In the genomic region with DNA sequence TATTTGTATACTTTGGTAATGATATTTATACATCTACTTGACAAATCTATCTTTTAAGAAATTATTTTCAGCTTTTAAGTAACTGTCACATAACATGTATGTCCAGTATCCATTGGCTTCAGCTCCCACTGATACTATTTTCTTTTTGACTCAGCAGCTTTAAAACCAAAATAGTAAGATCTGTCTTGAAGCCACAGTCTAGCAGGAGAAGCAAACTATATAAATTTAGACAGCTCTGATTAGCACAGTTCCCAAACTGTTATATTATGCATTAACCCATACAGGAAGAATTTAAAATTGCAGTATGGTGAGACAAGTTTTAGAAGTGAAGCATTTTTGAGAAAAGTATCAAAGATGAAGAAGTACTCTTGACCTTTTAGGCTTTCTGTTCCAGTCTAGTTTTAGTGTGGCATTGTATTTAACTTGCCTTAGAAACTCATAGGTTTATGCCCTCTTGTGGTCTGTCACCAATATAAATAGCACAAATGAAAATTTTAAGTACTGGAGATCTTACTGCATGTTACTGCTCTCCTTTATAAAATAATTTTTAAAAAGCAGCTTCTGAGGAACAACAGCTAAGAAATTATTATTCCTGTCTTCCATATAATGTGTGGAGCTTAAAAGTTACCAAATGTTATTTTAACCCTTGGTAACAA, we compare ENCODE assay signal across 9 cellular contexts. TPM values are rescaled to one million over a fixed set of nuclear protein-coding genes. Genes with fewer than 3 reads are reported as not detected.
DNase-seq lines count a peak whose midpoint lies in the region; ATAC-seq and TF ChIP-seq lines count a peak whose summit lies in the region.
"Had no signal": no experiment of that assay in that cellular context is flagged by ENCODE, and none has a peak within 500 bp of the region (broad histone marks: within the 10 kb centered on the region; RNA-seq: fewer than 3 reads in every experiment).

No MANE protein-coding gene starts in this region.

- no peaks in the 10 kb centered on the region for H3K27me3 Mint-ChIP-seq in CD8-positive, alpha-beta T cell (ENCODE audit: low read depth)

- H3K9ac ChIP-seq in GM23248 (no peak overlapping the region), SU-DHL-6 (ENCODE audit: low read length) (peak overlapping the region; percentile 3; the same call in 1 of the 2 replicates)

- H3K27ac Mint-ChIP-seq in CD8-positive, alpha-beta T cell: peak overlapping the region; percentile 72

- DNase-seq in CD8-positive, alpha-beta T cell: no peak
- peak; percentile 48 for DNase-seq in GM23248
- DNase-seq in right lobe of liver: no peak
- DNase-seq in NCI-H146 treated with DMSO at 0.1 percent for 48 hours (lab: John Stamatoyannopoulos, UW; ENCODE audit: unreplicated experiment): no peak
- no peak for DNase-seq in stomach
- DNase-seq: body of pancreas had no signal

- H3K36me3 ChIP-seq in CD8-positive, alpha-beta T cell (ENCODE audit: insufficient read depth, low read length): no peaks in the 10 kb centered on the region
- H3K36me3 ChIP-seq in GM23248 (ENCODE audit: low read depth) (no peaks in the 10 kb centered on the region), SU-DHL-6 (ENCODE audit: low read length) (no peaks in the 10 kb centered on the region), right lobe of liver (no peaks in the 10 kb centered on the region), stomach (no peaks in the 10 kb centered on the region)

- TF ChIP-seq CTCF in CD8-positive, alpha-beta T cell (IDR thresholded peaks at IDR 0.05): peak; percentile 29
- TF ChIP-seq CTCF in SU-DHL-6 (IDR thresholded peaks at IDR 0.05; ENCODE audit: insufficient read depth, low read length, poor library complexity, severe bottlenecking) (peak; percentile 22), right lobe of liver (IDR thresholded peaks at IDR 0.05) (peak in 3 of 4 donors; percentile 24 to 30 (median 28)), stomach (IDR thresholded peaks at IDR 0.05) (no peak)

- H3K9me3 ChIP-seq in CD8-positive, alpha-beta T cell (ENCODE audit: low read length): no peaks in the 10 kb centered on the region
- H3K9me3 ChIP-seq in GM23248 (ENCODE audit: low read depth) (no peaks in the 10 kb centered on the region), SU-DHL-6 (ENCODE audit: insufficient read depth, low read length) (no peaks in the 10 kb centered on the region), right lobe of liver (no peaks in the 10 kb centered on the region), stomach (no peaks in the 10 kb centered on the region)
- H3K9me3 ChIP-seq: body of pancreas had no signal

- H3K9me2 ChIP-seq in GM23248 (ENCODE audit: insufficient read depth) (no peaks in the 10 kb centered on the region), SU-DHL-6 (replicated peaks; ENCODE audit: insufficient read depth, low read length) (no peaks in the 10 kb centered on the region)

- peaks cover 86% of the 10 kb centered on the region for H3K4me1 Mint-ChIP-seq in CD8-positive, alpha-beta T cell (ENCODE audit: low read depth)

- peak overlapping the region; percentile 32 for H3K4me3 Mint-ChIP-seq in CD8-positive, alpha-beta T cell

- peaks cover 35% of the 10 kb centered on the region for H3F3A ChIP-seq in GM23248 (ENCODE audit: insufficient read depth)
- 0 out of 2 replicates have a peak, but pooled peaks cover 7% of the 10 kb centered on the region for H3F3A ChIP-seq in SU-DHL-6 (ENCODE audit: insufficient read depth)

- H3K79me2 ChIP-seq in GM23248 (ENCODE audit: insufficient read depth) (peaks cover 100% of the 10 kb centered on the region), SU-DHL-6 (ENCODE audit: insufficient read depth, low read length) (peaks cover 99% of the 10 kb centered on the region)

- H2AFZ ChIP-seq in GM23248: no peak overlapping the region
- no peak overlapping the region for H2AFZ ChIP-seq in SU-DHL-6 (ENCODE audit: low read depth, low read length, severe bottlenecking)

- CTCF ChIA-PET in CD8-positive, alpha-beta T cell (lab: Charles Lee): interaction anchor here (0.6 to 1.9 kb wide), 5 partner anchors 11 to 83 kb away, joined by 3 to 6 read pairs (median 4); no protein-coding TSS in a partner anchor

- POLR2A ChIA-PET in CD8-positive, alpha-beta T cell (lab: Charles Lee): interaction anchor here (0.7 to 1.0 kb wide), 2 partner anchors 10 to 25 kb away, joined by 3 read pairs; a partner anchor contains a TSS

- no peak overlapping the region for H3K27ac ChIP-seq in CD8-positive, alpha-beta T cell (ENCODE audit: low read depth, low read length)
- H3K27ac ChIP-seq in GM23248 (peak overlapping the region; percentile 46), SU-DHL-6 (ENCODE audit: low read depth, low read length) (peak overlapping the region; percentile 9), right lobe of liver (no peak overlapping the region), stomach (no peak overlapping the region)
- H3K27ac ChIP-seq: body of pancreas had no signal

- no peaks in the 10 kb centered on the region for H3K27me3 ChIP-seq in CD8-positive, alpha-beta T cell (ENCODE audit: insufficient read depth, low read length)
- H3K27me3 ChIP-seq in GM23248 (replicated peaks; ENCODE audit: insufficient read depth) (no peaks in the 10 kb centered on the region), SU-DHL-6 (ENCODE audit: low read length) (no peaks in the 10 kb centered on the region), right lobe of liver (no peaks in the 10 kb centered on the region), stomach (no peaks in the 10 kb centered on the region)
- H3K27me3 ChIP-seq: body of pancreas had no signal

- peak overlapping the region; percentile 40 for H3K4me2 ChIP-seq in GM23248 (ENCODE audit: unreplicated experiment)
- H3K4me2 ChIP-seq in SU-DHL-6 (ENCODE audit: low read depth, low read length, poor library complexity, severe bottlenecking): peak overlapping the region; percentile 11

- H3K9me3 Mint-ChIP-seq in CD8-positive, alpha-beta T cell: no peaks in the 10 kb centered on the region

- no peaks in the 10 kb centered on the region for H3K36me3 Mint-ChIP-seq in CD8-positive, alpha-beta T cell

- H3K4me1 ChIP-seq in CD8-positive, alpha-beta T cell (ENCODE audit: insufficient read depth, low read length): peaks cover 68% of the 10 kb centered on the region
- H3K4me1 ChIP-seq in GM23248 (ENCODE audit: insufficient read depth): peaks cover 38% of the 10 kb centered on the region
- peaks cover 0 to 15% (median 4%) of the 10 kb centered on the region in 4 donors for H3K4me1 ChIP-seq in right lobe of liver
- peaks cover 20 to 77% (median 52%) of the 10 kb centered on the region in 4 donors for H3K4me1 ChIP-seq in stomach

- H3K4me3 ChIP-seq in CD8-positive, alpha-beta T cell (ENCODE audit: low read depth, low read length): no peak overlapping the region
- H3K4me3 ChIP-seq in GM23248: no peak overlapping the region
- no peak overlapping the region for H3K4me3 ChIP-seq in SU-DHL-6 (ENCODE audit: insufficient read depth, low read length, poor library complexity, severe bottlenecking)
- no peak overlapping the region for H3K4me3 ChIP-seq in right lobe of liver
- no peak overlapping the region for H3K4me3 ChIP-seq in stomach
- H3K4me3 ChIP-seq: body of pancreas had no signal

- in situ Hi-C loops in GM23248 (cut with MboI): no loop called here

- no peak for ATAC-seq in CD8-positive, alpha-beta T cell
- ATAC-seq in right lobe of liver: peak in 3 of 4 donors; percentile 33 to 50 (median 49)
- ATAC-seq in HG03045 (IDR thresholded peaks at IDR 0.05; ENCODE audit: unreplicated experiment): no peak
- no peak for ATAC-seq in GM21717 (IDR thresholded peaks at IDR 0.05; ENCODE audit: unreplicated experiment)
- ATAC-seq: body of pancreas had no signal

- no peak for TF ChIP-seq EP300 in stomach (IDR thresholded peaks at IDR 0.05)

- intact Hi-C loops in CD8-positive, alpha-beta T cell (cut with DNase I, micrococcal nuclease): loop anchor here in 1 of 2 experiments (5.0 kb wide), 1 partner anchor 36 kb away; no protein-coding TSS in a partner anchor
- intact Hi-C loops in right lobe of liver (cut with DNase I) (no loop called here), stomach (cut with DNase I; ENCODE audit: low total_unique reads) (no loop called here)

- TF ChIP-seq POLR2A in right lobe of liver (IDR thresholded peaks at IDR 0.05) (no peak), stomach (IDR thresholded peaks at IDR 0.05) (no peak)

- H4K20me1 ChIP-seq in GM23248 (ENCODE audit: insufficient read depth) (peaks cover 39% of the 10 kb centered on the region), SU-DHL-6 (ENCODE audit: low read depth, low read length) (peaks cover 57% of the 10 kb centered on the region)

RNA-seq across cellular contexts. Expression of a gene that starts 24.7 kb away (rescaled TPM):
- total RNA-seq in CD8-positive, alpha-beta T cell: 10 to 100 TPM; 51.3 to 56.4 TPM
- total RNA-seq in GM23248 (2014; rRNA removed; shearing (Covaris generic)): 58.1 and 58.6 TPM in 2 replicates
- polyA plus RNA-seq in GM23248 (2016; fragmentation: Nextera tagmentation; extraction: Ambion mirVana): 16.2 and 19.2 TPM in 2 replicates
- total RNA-seq in right lobe of liver: 10 to 100 TPM; 18.8 to 29.4 (median 22.2) TPM
- 100 to 1,000 TPM in 1 of 5 donors, 10 to 100 TPM in 4; 20.5 to 122 (median 75.8) TPM for total RNA-seq in stomach
- 10 to 100 TPM; 19.7 to 41.7 (median 26.5) TPM for polyA plus RNA-seq in stomach

Comparison
In these comparisons a context has a peak if more than half of its experiments do, and no peak if none do; other contexts are left out.
1. ATAC-seq: peak in right lobe of liver (3 of 4); none in CD8-positive, alpha-beta T cell (single experiment), HG03045 (single experiment) and GM21717 (single experiment).
2. H3K27ac ChIP-seq: peak in GM23248 (single experiment) and SU-DHL-6 (single experiment); none in CD8-positive, alpha-beta T cell (single experiment), right lobe of liver (0 of 3) and stomach (0 of 5).
3. CTCF ChIP-seq: peak in CD8-positive, alpha-beta T cell (single experiment), SU-DHL-6 (single experiment) and right lobe of liver (3 of 4); none in stomach (0 of 7).